8 cellular contexts compared by ENCODE assay signal in genomic region chr17:2024572-2025219, GRCh38. TPM values are rescaled to one million over a fixed set of nuclear protein-coding genes. Genes with fewer than 3 reads are reported as not detected.
A peak's percentile ranks its signal among the peaks of the same experiment; 100 is the strongest.
DNase-seq lines count a peak whose midpoint lies in the region; ATAC-seq, FAIRE-seq and TF ChIP-seq lines count a peak whose summit lies in the region.

No MANE protein-coding gene starts in this region.

- POLR2A ChIA-PET in AG04450 (lab: Yijun Ruan, JAX): interaction anchor here (2.2 kb wide), 1 partner anchor 116 kb away, joined by 9 read pairs; no protein-coding TSS in a partner anchor

- peaks cover 8% of the 10 kb centered on the region; the same call in 1 of the 2 replicates for H3K4me1 ChIP-seq in HUES6 (ENCODE audit: control insufficient read depth, insufficient read depth, low read length)
- H3K4me1 ChIP-seq in muscle layer of colon (ENCODE audit: insufficient read depth, low read length): peaks cover 18% of the 10 kb centered on the region

- H3K27me3 ChIP-seq in AG04450 (ENCODE audit: control insufficient read depth, insufficient read depth, low read length): peaks cover 53% of the 10 kb centered on the region
- peaks cover 98% of the 10 kb centered on the region for H3K27me3 ChIP-seq in HUES6 (ENCODE audit: control insufficient read depth, insufficient read depth, low read length)
- peaks cover 9 to 55% of the 10 kb centered on the region in 2 donors for H3K27me3 ChIP-seq in muscle layer of colon (ENCODE audit: control insufficient read depth in 1 of 2, insufficient read depth in 2 of 2, low read length in 2 of 2)

- no peak for TF ChIP-seq POLR2A in GM12891 (IDR thresholded peaks at IDR 0.05; ENCODE audit: low read depth, low read length)

- H3K36me3 ChIP-seq in HUES6 (ENCODE audit: control insufficient read depth, insufficient read depth, low read length): no peaks in the 10 kb centered on the region
- H3K36me3 ChIP-seq in muscle layer of colon (ENCODE audit: insufficient read depth, low read length): no peaks in the 10 kb centered on the region

- CTCF ChIA-PET in AG04450 (lab: Charles Lee): interaction anchor here (1.0 to 3.4 kb wide), 6 partner anchors 34 to 146 kb away, joined by 3 to 69 read pairs (median 4); no protein-coding TSS in a partner anchor

- no peak overlapping the region for H3K9ac ChIP-seq in HUES6 (ENCODE audit: low read length)
- H3K9ac ChIP-seq in muscle layer of colon (ENCODE audit: low read length): no peak overlapping the region

- H3K9me3 ChIP-seq in AG04450 (ENCODE audit: control insufficient read depth, insufficient read depth, low read length) (peaks cover 3% of the 10 kb centered on the region; the same call in 1 of the 2 replicates), HUES6 (ENCODE audit: control insufficient read depth, insufficient read depth, low read depth, low read length) (no peaks in the 10 kb centered on the region), muscle layer of colon (ENCODE audit: low read length) (no peaks in the 10 kb centered on the region)

- peak overlapping the region; percentile 45; the same call in 1 of the 2 replicates for H3K4me3 ChIP-seq in AG04450 (ENCODE audit: low read depth, low read length)
- H3K4me3 ChIP-seq in HUES6 (ENCODE audit: low read depth, low read length): peak overlapping the region; percentile 58
- peak overlapping the region; percentile 33 to 38 for H3K4me3 ChIP-seq in cardiac fibroblast (replicated peaks in 1 of 2; ENCODE audit: low read depth in 2 of 2, low read length in 2 of 2)
- peak overlapping the region; percentile 41 to 50 for H3K4me3 ChIP-seq in muscle layer of colon (ENCODE audit: low read depth in 1 of 2, low read length in 2 of 2)

- FAIRE-seq in GM12891 (lab: Jason Lieb, UNC): no peak

- TF ChIP-seq CTCF in AG04450 (IDR thresholded peaks at IDR 0.05; ENCODE audit: low read depth, low read length) (no peak), cardiac fibroblast (IDR thresholded peaks at IDR 0.05; ENCODE audit: low read depth, low read length) (no peak)

- no peak for ATAC-seq in HG03025 (IDR thresholded peaks at IDR 0.05; ENCODE audit: low FRiP score, unreplicated experiment)

- DNase-seq in AG04450 (ENCODE audit: low read depth, low spot score): no peak
- DNase-seq in cardiac fibroblast (ENCODE audit: low read depth in 2 of 2): peak in 1 of 2 donors; percentile 16
- no peak for DNase-seq in NOMO-1 treated with dmso at 0.1 percent for 144 hours (lab: John Stamatoyannopoulos, UW; ENCODE audit: unreplicated experiment)
- DNase-seq in NCI-H128 (lab: John Stamatoyannopoulos, UW; ENCODE audit: unreplicated experiment): no peak
- no peak for DNase-seq in GM12891 (ENCODE audit: insufficient read length, low spot score)

- H3K27ac ChIP-seq in AG04450 (ENCODE audit: low read depth, low read length) (no peak overlapping the region), HUES6 (ENCODE audit: low read depth, low read length) (no peak overlapping the region), muscle layer of colon (ENCODE audit: low read depth, low read length) (no peak overlapping the region)

TF ChIP-seq in GM12891, 5 proteins besides CTCF, POLR2A, EP300 and RAD21:
- TF ChIP-seq SPI1 (IDR thresholded peaks at IDR 0.05; ENCODE audit: low read depth, low read length) (no peak), POLR2AphosphoS5 (IDR thresholded peaks at IDR 0.05; ENCODE audit: low read depth, low read length) (no peak), POU2F2 (IDR thresholded peaks at IDR 0.05; ENCODE audit: low read depth, low read length) (no peak), TAF1 (IDR thresholded peaks at IDR 0.05; ENCODE audit: low read depth, low read length) (no peak), PAX5 (IDR thresholded peaks at IDR 0.05; ENCODE audit: insufficient read depth, low read length, severe bottlenecking) (no peak)
TF ChIP-seq in GM12891: peak in this region for 0.

RNA-seq across cellular contexts. Expression of gene RTN4RL1, which starts 0.4 kb away (rescaled TPM):
- polyA plus RNA-seq in AG04450 (2011; rRNA removed): 0.02 and 0.04 TPM in 2 replicates
- polyA minus RNA-seq in AG04450 (2011; rRNA and poly(A)+ RNA removed): not detected in 2 replicates
- polyA plus RNA-seq in GM12891 (2012; ENCODE audit: low read depth, missing spikeins): 0.03 TPM

RNA-seq across cellular contexts. Expression of gene DPH1, which starts 5.3 kb away (rescaled TPM):
- polyA plus RNA-seq in AG04450 (2011; rRNA removed): 25.3 and 29.9 TPM in 2 replicates
- 27.5 and 45.4 TPM in 2 replicates for polyA minus RNA-seq in AG04450 (2011; rRNA and poly(A)+ RNA removed)
- polyA plus RNA-seq in GM12891 (2012; ENCODE audit: low read depth, missing spikeins): 16.2 TPM

RNA-seq across cellular contexts. Expression of gene OVCA2, which starts 17.1 kb away (rescaled TPM):
- 38.0 and 45.0 TPM in 2 replicates for polyA plus RNA-seq in AG04450 (2011; rRNA removed)
- 16.8 and 18.1 TPM in 2 replicates for polyA minus RNA-seq in AG04450 (2011; rRNA and poly(A)+ RNA removed)
- polyA plus RNA-seq in GM12891 (2012; ENCODE audit: low read depth, missing spikeins): 35.2 TPM

RNA-seq across cellular contexts. Expression of gene HIC1, which starts 30.2 kb away (rescaled TPM):
- polyA plus RNA-seq in AG04450 (2011; rRNA removed): 12.7 and 14.4 TPM in 2 replicates
- 13.7 and 15.8 TPM in 2 replicates for polyA minus RNA-seq in AG04450 (2011; rRNA and poly(A)+ RNA removed)
- polyA plus RNA-seq in GM12891 (2012; ENCODE audit: low read depth, missing spikeins): 47.4 TPM
